ENCODE assay signal across 23 cellular contexts in the genomic region with DNA sequence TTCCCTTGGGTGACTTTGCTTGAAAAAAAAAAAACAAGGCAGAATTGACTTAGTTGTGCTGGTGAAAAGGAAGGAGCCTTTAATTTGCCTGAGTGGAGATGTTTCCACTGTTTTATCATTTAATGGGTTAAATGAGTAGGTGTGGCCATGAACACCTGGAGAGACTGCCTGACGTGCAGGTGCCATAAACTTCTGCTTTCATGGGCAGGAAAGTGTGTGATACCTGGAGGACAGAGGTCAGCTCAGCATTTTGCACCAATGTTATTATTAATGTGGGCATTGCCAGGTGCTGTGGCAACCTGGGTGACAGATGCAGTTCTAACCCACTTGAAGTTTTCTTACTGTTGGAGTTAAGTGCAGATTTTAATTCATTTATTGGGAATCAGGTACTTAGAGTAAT.
DNase-seq lines count a peak whose midpoint lies in the region; ATAC-seq and TF ChIP-seq lines count a peak whose summit lies in the region.
"Had no signal": no experiment of that assay in that cellular context is flagged by ENCODE, and none has a peak within 500 bp of the region (broad histone marks: within the 10 kb centered on the region; RNA-seq: fewer than 3 reads in every experiment).

No MANE protein-coding gene starts in this region.

- intact Hi-C loops in mucosa of descending colon (cut with DNase I, micrococcal nuclease): no loop called here

- DNase-seq in NCI-H1105 treated with DMSO at 0.1 percent for 48 hours (lab: John Stamatoyannopoulos, UW): peak; percentile 20
- DNase-seq in NCI-H1105 (lab: John Stamatoyannopoulos, UW): no peak
- DNase-seq in DMS53 treated with DMSO at 0.1 percent for 48 hours (lab: John Stamatoyannopoulos, UW; ENCODE audit: unreplicated experiment): peak; percentile 41
- peak; percentile 33 for DNase-seq in NCI-H748 treated with DMSO at 0.1 percent for 48 hours (lab: John Stamatoyannopoulos, UW)
- peak; percentile 53 to 88 (median 61) for DNase-seq in mucosa of descending colon
- DNase-seq in GF-D8 (lab: John Stamatoyannopoulos, UW): no peak
- DNase-seq: activated CD4-positive, alpha-beta T cell treated with anti-CD3 and anti-CD28 coated beads for 1 hour; activated naive CD4-positive, alpha-beta T cell treated with anti-CD3 and anti-CD28 coated beads, Interleukin-2, amount 10 ng/mL, durations not matched to agents 7 days and 5 days; activated T-cell treated with anti-CD3 and anti-CD28 coated beads, Interleukin-2, amount 50 U/mL, for 72 hours; anterior cingulate cortex; esophagus squamous epithelium; KG1; left lung; NCI-H2171; psoas muscle; stimulated activated CD4-positive, alpha-beta T cell treated with anti-CD3 and anti-CD28 coated beads, Interleukin-2, amount 100 ng/mL, for 48 hours; T1000; upper lobe of right lung had no signal

- no peak for TF ChIP-seq CTCF in mucosa of descending colon (IDR thresholded peaks at IDR 0.05)

- H3K4me3 ChIP-seq in mucosa of descending colon: no peak overlapping the region
- H3K4me3 ChIP-seq: esophagus squamous epithelium, left lung, neural progenitor cell, psoas muscle, skin epidermis, upper lobe of right lung had no signal

- ATAC-seq in mucosa of descending colon (peak; percentile 95), GM21515 (IDR thresholded peaks at IDR 0.05; ENCODE audit: unreplicated experiment) (no peak), GM18520 (IDR thresholded peaks at IDR 0.05; ENCODE audit: unreplicated experiment) (no peak)
- ATAC-seq: activated T-cell treated with anti-CD3 and anti-CD28 coated beads, Interleukin-2, amount 50 U/mL, for 72 hours; left lung; SK-N-SH treated with all-trans-retinoic acid at 6 μM for 48 hours; upper lobe of right lung had no signal

- H3K9me3 ChIP-seq in mucosa of descending colon: no peaks in the 10 kb centered on the region
- H3K9me3 ChIP-seq: esophagus squamous epithelium, left lung, psoas muscle, upper lobe of right lung had no signal

- no peaks in the 10 kb centered on the region for H3K36me3 ChIP-seq in mucosa of descending colon (ENCODE audit: low read depth)
- H3K36me3 ChIP-seq: left lung, neural progenitor cell, upper lobe of right lung had no signal

- peaks cover 16% of the 10 kb centered on the region for H3K4me1 ChIP-seq in mucosa of descending colon (ENCODE audit: low read depth)

Comparison
In these comparisons a context has a peak if more than half of its experiments do, and no peak if none do; other contexts are left out.
1. DNase-seq: peak in NCI-H1105 treated with DMSO at 0.1 percent for 48 hours (single experiment), DMS53 treated with DMSO at 0.1 percent for 48 hours (single experiment), NCI-H748 treated with DMSO at 0.1 percent for 48 hours (single experiment) and mucosa of descending colon (3 of 3); none in NCI-H1105 (single experiment) and GF-D8 (single experiment).